8 cellular contexts compared by ENCODE assay signal in genomic region chr17:76182016-76182764, GRCh38. TPM values are rescaled to one million over a fixed set of nuclear protein-coding genes. Genes with fewer than 3 reads are reported as not detected.
A peak's percentile ranks its signal among the peaks of the same experiment; 100 is the strongest.
DNase-seq lines count a peak whose midpoint lies in the region; ATAC-seq and TF ChIP-seq lines count a peak whose summit lies in the region.

No MANE protein-coding gene starts in this region.

- no peaks in the 10 kb centered on the region for H3K9me3 ChIP-seq in H9 (ENCODE audit: control insufficient read depth, low read depth, low read length)
- H3K9me3 ChIP-seq in aorta (ENCODE audit: control insufficient read depth, low read length) = no peaks in the 10 kb centered on the region

- H3K9me3 Mint-ChIP-seq in H9 = no peaks in the 10 kb centered on the region
- no peaks in the 10 kb centered on the region for H3K9me3 Mint-ChIP-seq in activated naive CD8-positive, alpha-beta T cell treated with anti-CD3 and anti-CD28 coated beads, Interleukin-2, amount 10 ng/mL, durations not matched to agents 7 days and 5 days

- H3K27me3 ChIP-seq in H9 (ENCODE audit: insufficient read depth, low read length) (no peaks in the 10 kb centered on the region), aorta (ENCODE audit: control insufficient read depth in 1 of 2, insufficient read depth in 2 of 2, low read length in 1 of 2) (no peaks in the 10 kb centered on the region)

- no peaks in the 10 kb centered on the region for H3K79me1 ChIP-seq in H9 (ENCODE audit: insufficient read depth, low read depth, low read length, poor library complexity, severe bottlenecking)

- no peak overlapping the region for H2BK12ac ChIP-seq in H9 (ENCODE audit: insufficient read length, low read depth, low read length)

- H3K56ac ChIP-seq in H9 (ENCODE audit: insufficient read length, low read depth, low read length) = no peak overlapping the region

- H3K23ac ChIP-seq in H9 (ENCODE audit: insufficient read length, low read depth, low read length) = no peak overlapping the region

- no peak overlapping the region for H2BK15ac ChIP-seq in H9 (ENCODE audit: low read depth, low read length)

- 0 out of 2 replicates have a peak, but pooled peaks cover 2% of the 10 kb centered on the region for H3K4me1 ChIP-seq in H9 (ENCODE audit: insufficient read depth, low read length)
- no peaks in the 10 kb centered on the region for H3K4me1 ChIP-seq in aorta (ENCODE audit: control insufficient read depth in 1 of 2, insufficient read depth in 2 of 2, low read length in 2 of 2)

- H3K14ac ChIP-seq in H9 (ENCODE audit: insufficient read depth, low read length) = no peak overlapping the region

- H3K4me2 ChIP-seq in H9 (ENCODE audit: insufficient read depth, insufficient read length, low read length) = no peak overlapping the region

- no peak overlapping the region for H3K4me3 Mint-ChIP-seq in H9
- peak overlapping the region; percentile 56 for H3K4me3 Mint-ChIP-seq in activated naive CD8-positive, alpha-beta T cell treated with anti-CD3 and anti-CD28 coated beads, Interleukin-2, amount 10 ng/mL, durations not matched to agents 7 days and 5 days

- H3K23me2 ChIP-seq in H9 (ENCODE audit: insufficient read length, low read depth, low read length, poor library complexity, severe bottlenecking) = no peaks in the 10 kb centered on the region

- no peak overlapping the region for H2BK5ac ChIP-seq in H9 (ENCODE audit: insufficient read length, low read length)

- no CpG with 5 or more reads among the region's 11 CpGs for WGBS in H9 (ENCODE audit: extremely low coverage, insufficient read length, low lambda C conversion rate)
- 10% methylated on average over 11 of the region's 11 CpGs for whole genome bisulfite sequencing in aorta, 2 donors

- no peak overlapping the region for H4K8ac ChIP-seq in H9 (replicated peaks; ENCODE audit: insufficient read length, low read depth, low read length)

- H3K4me3 ChIP-seq in aorta (ENCODE audit: low read length in 2 of 2) = no peak overlapping the region

- H2BK20ac ChIP-seq in H9 (ENCODE audit: low read depth, low read length, poor library complexity, severe bottlenecking) = no peak overlapping the region

- POLR2A ChIA-PET in activated naive CD8-positive, alpha-beta T cell treated with anti-CD3 and anti-CD28 coated beads, Interleukin-2, amount 10 ng/mL, durations not matched to agents 7 days and 5 days (lab: Charles Lee) = interaction anchor here (0.6 to 18.9 kb wide), 13 partner anchors 8 to 99 kb away, joined by 3 to 1184 read pairs (median 4); partner anchors contain the start of genes EXOC7, FOXJ1 and UBALD2

- H3K4ac ChIP-seq in H9 (ENCODE audit: low read depth, low read length) = no peak overlapping the region

- TF ChIP-seq CTCF in H9 (conservative IDR thresholded peaks at IDR 0.05) = peak; percentile 91

- no peak overlapping the region for H3K18ac ChIP-seq in H9 (ENCODE audit: insufficient read length, low read depth, low read length)

- intact Hi-C loops in cardiac septum (cut with DNase I) = loop anchor here (2.0 kb wide), 2 partner anchors 59 to 97 kb away; no protein-coding TSS in a partner anchor
- intact Hi-C loops in aorta (cut with DNase I) = loop anchor here (2.0 to 5.0 kb wide), 2 partner anchors 60 to 61 kb away; no protein-coding TSS in a partner anchor

- H2AFZ ChIP-seq in H9 (ENCODE audit: low read length) = no peak overlapping the region

- DNase-seq in COLO829 (ENCODE audit: low spot score) (peak; percentile 87), H9 (peak; percentile 95), NCI-H187 (lab: John Stamatoyannopoulos, UW) (peak; percentile 45 to 57), SW480 (ENCODE audit: low spot score) (peak; percentile 89), cardiac septum (ENCODE audit: low spot score) (peak; percentile 92), pulmonary artery endothelial cell (ENCODE audit: low read depth, low spot score) (peak; percentile 47), aorta (peak; percentile 91 to 94)
- DNase-seq in activated naive CD8-positive, alpha-beta T cell treated with anti-CD3 and anti-CD28 coated beads, Interleukin-2, amount 10 ng/mL, durations not matched to agents 7 days and 5 days = peak; percentile 92

- no peak overlapping the region for H3K9ac ChIP-seq in H9 (ENCODE audit: extremely low read depth, insufficient read length, low read length)

- no peak overlapping the region for H2BK120ac ChIP-seq in H9 (ENCODE audit: low read depth, low read length, poor library complexity, severe bottlenecking)

- H3K27ac Mint-ChIP-seq in H9 = no peak overlapping the region
- H3K27ac Mint-ChIP-seq in activated naive CD8-positive, alpha-beta T cell treated with anti-CD3 and anti-CD28 coated beads, Interleukin-2, amount 10 ng/mL, durations not matched to agents 7 days and 5 days = peak overlapping the region; percentile 94

- H3K36me3 ChIP-seq in aorta (ENCODE audit: control insufficient read depth in 1 of 2, insufficient read depth in 2 of 2, low read length in 1 of 2) = no peaks in the 10 kb centered on the region

- H3T11ph ChIP-seq in H9 (ENCODE audit: low read length) = no peak overlapping the region

- H2AK5ac ChIP-seq in H9 (ENCODE audit: insufficient read length, low read length) = no peak overlapping the region

- no peaks in the 10 kb centered on the region for H4K20me1 ChIP-seq in H9 (ENCODE audit: control insufficient read depth, insufficient read depth, insufficient read length)

- no peaks in the 10 kb centered on the region for H3K27me3 Mint-ChIP-seq in H9 (ENCODE audit: low read depth)
- no peaks in the 10 kb centered on the region for H3K27me3 Mint-ChIP-seq in activated naive CD8-positive, alpha-beta T cell treated with anti-CD3 and anti-CD28 coated beads, Interleukin-2, amount 10 ng/mL, durations not matched to agents 7 days and 5 days

- no peaks in the 10 kb centered on the region for H3K79me2 ChIP-seq in H9 (ENCODE audit: insufficient read depth, low read length)

- peaks cover 2% of the 10 kb centered on the region in 2 experiments for H3K4me1 Mint-ChIP-seq in H9
- H3K4me1 Mint-ChIP-seq in activated naive CD8-positive, alpha-beta T cell treated with anti-CD3 and anti-CD28 coated beads, Interleukin-2, amount 10 ng/mL, durations not matched to agents 7 days and 5 days = peaks cover 50% of the 10 kb centered on the region

- H3K27ac ChIP-seq in H9 (ENCODE audit: insufficient read length, low read depth, low read length) = no peak overlapping the region
- H3K27ac ChIP-seq in aorta (ENCODE audit: low read depth in 1 of 2, low read length in 2 of 2) = no peak overlapping the region

- H4K91ac ChIP-seq in H9 (ENCODE audit: insufficient read length, low read depth, low read length) = no peak overlapping the region

- peak; percentile 69 for ATAC-seq in activated naive CD8-positive, alpha-beta T cell treated with anti-CD3 and anti-CD28 coated beads, Interleukin-2, amount 10 ng/mL, durations not matched to agents 7 days and 5 days (ENCODE audit: low read depth)
- peak; percentile 86 for ATAC-seq in aorta (ENCODE audit: low FRiP score)

- H4K5ac ChIP-seq in H9 (ENCODE audit: insufficient read length, low read depth, low read length) = no peak overlapping the region

- no peaks in the 10 kb centered on the region; a peak in 1 of 7 replicates for H3K36me3 Mint-ChIP-seq in H9 (ENCODE audit: insufficient read depth in 1 of 3, low read depth in 3 of 3)
- H3K36me3 Mint-ChIP-seq in activated naive CD8-positive, alpha-beta T cell treated with anti-CD3 and anti-CD28 coated beads, Interleukin-2, amount 10 ng/mL, durations not matched to agents 7 days and 5 days = peaks cover 27% of the 10 kb centered on the region

RNA-seq across cellular contexts. Expression of gene FOXJ1, which starts 41.1 kb away (rescaled TPM):
- total RNA-seq in H9 (2021) = 3.7 and 4.0 TPM in 2 replicates
- total RNA-seq in activated naive CD8-positive, alpha-beta T cell treated with anti-CD3 and anti-CD28 coated beads, Interleukin-2, amount 10 ng/mL, durations not matched to agents 7 days and 5 days = 1 to 10 TPM; 5.4 to 5.8 TPM
- not detected for total RNA-seq in cardiac septum
- total RNA-seq in pulmonary artery endothelial cell = not detected in 2 replicates
- not detected for total RNA-seq in aorta
- polyA plus RNA-seq in aorta = not detected

RNA-seq across cellular contexts. Expression of gene RNF157, which starts 58.1 kb away (rescaled TPM):
- total RNA-seq in H9 (2021) (7.7 and 9.9 TPM in 2 replicates), cardiac septum (2.5 TPM), pulmonary artery endothelial cell (0.04 and 0.26 TPM in 2 replicates), aorta (1 to 10 TPM; 1.7 to 2.0 TPM)
- 100 to 1,000 TPM; 103 to 110 TPM for total RNA-seq in activated naive CD8-positive, alpha-beta T cell treated with anti-CD3 and anti-CD28 coated beads, Interleukin-2, amount 10 ng/mL, durations not matched to agents 7 days and 5 days
- polyA plus RNA-seq in aorta = 1 to 10 TPM in 1 of 2 donors, under 1 TPM in 1; 0.36 to 3.8 TPM
